ENCODE assay signal across 17 cellular contexts in the genomic region with DNA sequence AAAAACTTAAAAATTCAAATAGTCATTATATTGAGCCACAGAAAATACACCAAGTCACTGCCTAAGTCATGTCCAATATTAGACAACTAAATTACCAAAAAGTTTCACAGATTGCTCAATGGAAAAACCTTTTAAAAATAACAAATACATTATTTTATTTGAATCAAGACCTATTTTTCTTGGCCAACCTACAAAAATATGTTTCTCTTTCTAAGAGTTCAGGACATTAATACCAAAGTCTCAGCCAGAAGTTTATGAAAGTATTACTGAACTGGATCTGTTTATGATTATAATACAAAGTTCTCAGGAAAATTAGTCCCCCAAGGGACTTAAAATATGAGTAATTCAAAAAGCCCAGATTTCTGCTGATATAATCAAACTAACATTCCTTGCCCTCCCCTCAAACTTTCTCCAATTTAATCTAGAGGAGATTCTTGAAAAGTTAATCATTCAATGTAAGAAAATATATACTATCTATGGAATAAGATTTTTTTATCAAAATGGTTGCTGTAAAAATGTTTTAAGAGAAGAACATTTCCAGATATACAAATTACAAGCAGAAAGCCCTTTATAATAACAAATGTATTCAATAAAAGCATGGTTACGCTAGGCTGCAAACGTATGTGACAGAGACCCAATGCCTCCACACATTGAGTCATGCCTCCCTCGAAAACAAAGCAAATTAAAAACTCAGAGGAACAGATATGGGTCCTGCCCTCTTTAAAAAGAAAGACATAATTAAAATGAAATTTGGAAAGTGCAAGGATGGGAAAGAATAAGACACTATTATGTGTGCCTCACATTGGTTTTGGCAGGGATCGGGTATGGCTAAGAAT.
A peak's percentile ranks its signal among the peaks of the same experiment; 100 is the strongest.
DNase-seq lines count a peak whose midpoint lies in the region; ATAC-seq and TF ChIP-seq lines count a peak whose summit lies in the region.
"Had no signal": no experiment of that assay in that cellular context is flagged by ENCODE, and none has a peak within 500 bp of the region (broad histone marks: within the 10 kb centered on the region; RNA-seq: fewer than 3 reads in every experiment).

No MANE protein-coding gene starts in this region.

- H3K36me3 ChIP-seq in GM23338 (ENCODE audit: insufficient read depth) = no peaks in the 10 kb centered on the region
- H3K36me3 ChIP-seq in brain microvascular endothelial cell (replicated peaks) = no peaks in the 10 kb centered on the region
- H3K36me3 ChIP-seq in gastroesophageal sphincter = no peaks in the 10 kb centered on the region
- no peaks in the 10 kb centered on the region for H3K36me3 ChIP-seq in SJCRH30
- H3K36me3 ChIP-seq: gastrocnemius medialis, upper lobe of left lung had no signal

- peaks cover 14% of the 10 kb centered on the region for H3K4me1 ChIP-seq in GM23338 (ENCODE audit: insufficient read depth)
- peaks cover 5 to 24% (median 18%) of the 10 kb centered on the region in 3 donors for H3K4me1 ChIP-seq in gastroesophageal sphincter
- peaks cover 6% of the 10 kb centered on the region for H3K4me1 ChIP-seq in SJCRH30

- no peak overlapping the region for H3K4me3 ChIP-seq in GM23338
- no peak overlapping the region for H3K4me3 ChIP-seq in brain microvascular endothelial cell (ENCODE audit: low read depth, low read length)
- no peak overlapping the region for H3K4me3 ChIP-seq in gastroesophageal sphincter
- no peak overlapping the region for H3K4me3 ChIP-seq in skeletal muscle cell (ENCODE audit: low read depth, low read length)
- H3K4me3 ChIP-seq in SJCRH30 = no peak overlapping the region
- H3K4me3 ChIP-seq: gastrocnemius medialis, GM12878, upper lobe of left lung had no signal

- no peak overlapping the region for H2AFZ ChIP-seq in GM23338

- H3K9me3 Mint-ChIP-seq in GM23338 = no peaks in the 10 kb centered on the region
- H3K9me3 Mint-ChIP-seq: T-cell had no signal

- H3K4me1 Mint-ChIP-seq in GM23338 = peaks cover 53% of the 10 kb centered on the region
- H3K4me1 Mint-ChIP-seq: T-cell had no signal

- H3K4me3 Mint-ChIP-seq in GM23338 = no peak overlapping the region
- H3K4me3 Mint-ChIP-seq: CD14-positive monocyte, T-cell had no signal

- 53 to 56% methylated on average over 4 of the region's 4 CpGs for WGBS in gastroesophageal sphincter (ENCODE audit: low coverage in 1 of 2), 2 donors

- TF ChIP-seq POLR2A in gastroesophageal sphincter (IDR thresholded peaks at IDR 0.05) = no peak

- no peak for ATAC-seq in GM23338
- ATAC-seq in gastroesophageal sphincter = peak; percentile 43
- ATAC-seq in HG03520 (IDR thresholded peaks at IDR 0.05; ENCODE audit: unreplicated experiment) = no peak
- no peak for ATAC-seq in GM18502 (IDR thresholded peaks at IDR 0.05; ENCODE audit: poor library complexity, unreplicated experiment)
- no peak for ATAC-seq in HG03139 (IDR thresholded peaks at IDR 0.05; ENCODE audit: unreplicated experiment)
- ATAC-seq: T-cell had no signal

- H4K20me1 ChIP-seq in GM23338 (replicated peaks; ENCODE audit: insufficient read depth) = no peaks in the 10 kb centered on the region; the same call in 1 of the 2 replicates

- no peak for TF ChIP-seq EP300 in gastroesophageal sphincter (IDR thresholded peaks at IDR 0.05)

- H3K36me3 Mint-ChIP-seq in GM23338 (ENCODE audit: low read depth) = no peaks in the 10 kb centered on the region
- H3K36me3 Mint-ChIP-seq: CD14-positive monocyte, T-cell had no signal

- H3K27me3 ChIP-seq in GM23338 (ENCODE audit: insufficient read depth) = no peaks in the 10 kb centered on the region
- no peaks in the 10 kb centered on the region for H3K27me3 ChIP-seq in brain microvascular endothelial cell (replicated peaks)
- H3K27me3 ChIP-seq in gastroesophageal sphincter = no peaks in the 10 kb centered on the region
- H3K27me3 ChIP-seq in SJCRH30 = no peaks in the 10 kb centered on the region
- H3K27me3 ChIP-seq: gastrocnemius medialis, upper lobe of left lung had no signal

- no peaks in the 10 kb centered on the region for H3F3A ChIP-seq in GM23338 (replicated peaks; ENCODE audit: low read depth)

- H3K9me2 ChIP-seq in GM23338 (ENCODE audit: insufficient read depth) = no peaks in the 10 kb centered on the region

- H3K27me3 Mint-ChIP-seq in GM23338 (ENCODE audit: insufficient read depth, low read depth, poor library complexity) = no peaks in the 10 kb centered on the region
- H3K27me3 Mint-ChIP-seq: T-cell had no signal

- no peak overlapping the region for H3K4me2 ChIP-seq in GM23338

- no peaks in the 10 kb centered on the region for H3K9me3 ChIP-seq in gastroesophageal sphincter
- no peaks in the 10 kb centered on the region for H3K9me3 ChIP-seq in SJCRH30 (replicated peaks)
- H3K9me3 ChIP-seq: gastrocnemius medialis, upper lobe of left lung had no signal

- 0 out of 2 replicates have a peak, but pooled peaks cover 3% of the 10 kb centered on the region for H3K79me2 ChIP-seq in GM23338 (replicated peaks; ENCODE audit: insufficient read depth)

- peak overlapping the region; percentile 23; the same call in 1 of the 2 replicates for H3K27ac Mint-ChIP-seq in GM23338
- H3K27ac Mint-ChIP-seq: T-cell had no signal

- in situ Hi-C loops in brain microvascular endothelial cell (cut with HindIII; ENCODE audit: low pct_ligation_motif_present, low sequenced_read_pairs) = no loop called here

- no peak for TF ChIP-seq CTCF in GM23338 (conservative IDR thresholded peaks at IDR 0.05; ENCODE audit: low read depth in 2 of 2)
- TF ChIP-seq CTCF in brain microvascular endothelial cell (IDR thresholded peaks at IDR 0.05; ENCODE audit: low read depth, low read length, missing control alignments) = no peak
- no peak for TF ChIP-seq CTCF in gastroesophageal sphincter (IDR thresholded peaks at IDR 0.05)

- DNase-seq in GM23338 (ENCODE audit: low spot score) (no peak), brain microvascular endothelial cell (peak; percentile 30), skeletal muscle cell (ENCODE audit: low read depth) (peak; percentile 49), SJCRH30 (no peak)
- DNase-seq: activated CD8-positive, alpha-beta memory T cell treated with anti-CD3 and anti-CD28 coated beads, Interleukin-2, amount 50 U/mL, for 4 hours; activated naive CD4-positive, alpha-beta T cell treated with anti-CD3 and anti-CD28 coated beads, Interleukin-2, amount 50 U/mL, for 16 hours; DND-41; gastrocnemius medialis; kidney glomerular epithelial cell; T-cell; upper lobe of left lung had no signal

- H3K27ac ChIP-seq in GM23338 (ENCODE audit: low read depth) (no peak overlapping the region), brain microvascular endothelial cell (peak overlapping the region; percentile 91), gastroesophageal sphincter (peak overlapping the region in 1 of 4 donors; percentile 20), SJCRH30 (no peak overlapping the region)
- H3K27ac ChIP-seq: gastrocnemius medialis, upper lobe of left lung had no signal

TF ChIP-seq in GM23338, 12 proteins besides CTCF, POLR2A, EP300 and RAD21 (continues in another document):
- TF ChIP-seq ZNF114 (CRISPR knock-in tag; IDR thresholded peaks at IDR 0.05) (no peak), REST (IDR thresholded peaks at IDR 0.05; ENCODE audit: unreplicated experiment) (no peak), POLR2AphosphoS5 (IDR thresholded peaks at IDR 0.05; ENCODE audit: low read depth) (no peak), EZH2 (IDR thresholded peaks at IDR 0.05; ENCODE audit: low read depth, unreplicated experiment) (no peak), NANOG (IDR thresholded peaks at IDR 0.05; ENCODE audit: borderline replicate concordance) (no peak), STAT1 (IDR thresholded peaks at IDR 0.05; ENCODE audit: unreplicated experiment) (no peak), ZNF331 (CRISPR knock-in tag; IDR thresholded peaks at IDR 0.05; ENCODE audit: low read depth) (no peak), CREB1 (CRISPR knock-in tag; IDR thresholded peaks at IDR 0.05; ENCODE audit: low read depth) (no peak)

Comparison
In these comparisons a context has a peak if more than half of its experiments do, and no peak if none do; other contexts are left out.
1. DNase-seq: peak in brain microvascular endothelial cell (single experiment) and skeletal muscle cell (single experiment); none in GM23338 (single experiment) and SJCRH30 (0 of 2).